Comparison of ENCODE assay signal across 7 cellular contexts in the genomic region with DNA sequence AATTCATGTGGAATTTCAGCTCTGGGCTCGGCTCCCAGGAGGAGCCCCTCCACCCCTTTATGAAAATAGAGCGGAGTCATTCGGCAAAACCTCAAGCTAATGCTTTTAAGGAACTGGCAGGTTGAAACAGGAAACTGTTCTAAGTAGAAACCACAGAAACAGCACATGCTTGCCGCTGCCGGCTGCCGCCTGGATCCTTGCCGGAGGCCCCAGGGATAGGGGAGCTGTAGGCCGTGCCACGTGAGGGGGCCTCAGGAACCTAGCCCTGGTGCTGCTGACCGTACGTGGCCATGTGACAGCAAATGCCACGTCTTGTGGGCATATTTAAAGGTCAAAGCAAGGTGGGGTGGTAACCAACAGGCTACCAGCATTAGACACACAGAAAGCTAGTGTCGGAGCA.
DNase-seq lines count a peak whose midpoint lies in the region; ATAC-seq and TF ChIP-seq lines count a peak whose summit lies in the region.

No MANE protein-coding gene starts in this region.

- H3K36me3 Mint-ChIP-seq in Caco-2 (ENCODE audit: insufficient read depth, unreplicated experiment), result no peaks in the 10 kb centered on the region

- intact Hi-C loops in left colon (cut with DNase I, micrococcal nuclease) (no loop called here), Caco-2 (cut with micrococcal nuclease; ENCODE audit: unreplicated experiment) (no loop called here)

- peak; percentile 66 for ATAC-seq in GM21526 (IDR thresholded peaks at IDR 0.05; ENCODE audit: low FRiP score, unreplicated experiment)
- peak; percentile 26 for ATAC-seq in left colon
- ATAC-seq in HG02885 (IDR thresholded peaks at IDR 0.05; ENCODE audit: poor library complexity, unreplicated experiment), result no peak

- H3K9me3 Mint-ChIP-seq in Caco-2 (ENCODE audit: unreplicated experiment), result peaks cover 15% of the 10 kb centered on the region

- no peaks in the 10 kb centered on the region for H3K27me3 ChIP-seq in Caco-2 (replicated peaks; ENCODE audit: control insufficient read depth, insufficient read depth, low read length)

- no peaks in the 10 kb centered on the region for H3K36me3 ChIP-seq in Caco-2 (ENCODE audit: control insufficient read depth, insufficient read depth, low read length)

- H3K4me1 ChIP-seq in Caco-2, result peaks cover 10% of the 10 kb centered on the region

- POLR2A ChIA-PET in Caco-2 (lab: Charles Lee), result no interaction called here

- H3K9me3 ChIP-seq in Caco-2, result no peaks in the 10 kb centered on the region

- TF ChIP-seq CTCF in Caco-2 (IDR thresholded peaks at IDR 0.05; ENCODE audit: insufficient read depth in 1 of 2, low read depth in 1 of 2, low read length in 1 of 2, severe bottlenecking in 1 of 2, unreplicated experiment in 1 of 2), result no peak

- H3K4me1 Mint-ChIP-seq in Caco-2 (ENCODE audit: low read depth, unreplicated experiment), result peaks cover 7% of the 10 kb centered on the region

- H3K27ac Mint-ChIP-seq in Caco-2 (ENCODE audit: unreplicated experiment), result no peak overlapping the region

- H3K4me3 ChIP-seq in Caco-2 (ENCODE audit: low read depth, low read length), result no peak overlapping the region

- CTCF ChIA-PET in Caco-2 (lab: Charles Lee), result no interaction called here

- H3K27me3 Mint-ChIP-seq in Caco-2 (ENCODE audit: insufficient read depth, unreplicated experiment), result no peaks in the 10 kb centered on the region

- DNase-seq in SIG-M5 (lab: John Stamatoyannopoulos, UW) (peak; percentile 79), amniotic stem cell (lab: John Stamatoyannopoulos, UW) (peak; percentile 74), left colon (peak; percentile 62 to 71), Caco-2 (no peak)
- peak in 2 of 3 experiments; percentile 4 to 17 for DNase-seq in stimulated activated CD4-positive, alpha-beta T cell treated with anti-CD3 and anti-CD28 coated beads, TNF-alpha, amount 100 ng/mL, for 4 hours (ENCODE audit: low read depth in 3 of 3)

- BruUV-seq in Caco-2 (replicated peaks; lab: Mats Ljungman, UMichigan), result no TSS peak

- H3K4me3 Mint-ChIP-seq in Caco-2 (ENCODE audit: unreplicated experiment), result no peak overlapping the region

Comparison
In these comparisons a context has a peak if more than half of its experiments do, and no peak if none do; other contexts are left out.
1. DNase-seq: peak in SIG-M5 (single experiment), amniotic stem cell (single experiment), left colon (2 of 2) and stimulated activated CD4-positive, alpha-beta T cell treated with anti-CD3 and anti-CD28 coated beads, TNF-alpha, amount 100 ng/mL, for 4 hours (2 of 3); none in Caco-2 (0 of 2).